1 cellular context compared by ENCODE assay signal in genomic region chr1:120941836-120942222, GRCh38.
A peak's percentile ranks its signal among the peaks of the same experiment; 100 is the strongest.
TF ChIP-seq lines count a peak whose summit lies in the region.

No MANE protein-coding gene starts in this region.

TF ChIP-seq in HCT116, 20 proteins besides CTCF, POLR2A, EP300 and RAD21:
- TF ChIP-seq TCF7L2 (IDR thresholded peaks at IDR 0.05; ENCODE audit: borderline replicate concordance, extremely low read depth, insufficient read depth, insufficient read length) = peak; percentile 44
